Comparison of ENCODE assay signal across 28 cellular contexts in the genomic region with DNA sequence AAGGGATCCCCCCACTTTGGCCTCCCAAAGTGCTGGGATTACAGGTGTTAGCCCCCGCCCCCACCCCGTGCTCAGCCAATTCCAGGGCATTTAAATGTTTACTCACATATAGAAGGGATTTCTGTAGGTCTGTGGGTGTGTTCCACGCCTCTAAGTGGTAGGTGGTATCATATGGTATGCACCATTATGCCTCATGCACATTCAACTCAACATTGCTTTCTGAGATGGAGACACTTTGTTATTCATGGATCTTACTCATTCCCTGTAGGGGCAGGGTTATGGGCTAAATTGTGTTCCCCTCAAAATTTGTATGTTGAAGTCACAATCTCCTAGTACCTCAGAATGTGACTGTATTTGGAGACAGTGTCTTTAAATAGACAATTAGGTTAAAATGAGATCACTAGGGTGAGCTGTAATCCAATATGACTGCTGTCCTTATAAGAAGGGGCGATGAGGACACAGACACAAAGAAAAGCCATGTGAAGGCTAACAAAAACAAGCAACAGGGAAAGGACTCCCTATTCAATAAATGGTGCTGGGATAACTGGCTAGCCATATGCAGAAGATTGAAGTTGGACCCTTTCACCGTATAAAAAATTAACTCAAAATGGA.
"Had no signal": no experiment of that assay in that cellular context is flagged by ENCODE, and none has a peak within 500 bp of the region (broad histone marks: within the 10 kb centered on the region; RNA-seq: fewer than 3 reads in every experiment).

No MANE protein-coding gene starts in this region.

- H3K27me3 Mint-ChIP-seq: activated CD4-positive, alpha-beta memory T cell treated with anti-CD3 and anti-CD28 coated beads for 36 hours had no signal

- H3K4me3 ChIP-seq: adrenal gland, body of pancreas, breast epithelium, K562, SJSA1 had no signal

- H3K4me3 Mint-ChIP-seq: activated CD4-positive, alpha-beta memory T cell treated with anti-CD3 and anti-CD28 coated beads for 36 hours; activated naive CD4-positive, alpha-beta T cell treated with anti-CD3 and anti-CD28 coated beads for 36 hours; T-helper 1 cell treated with Interleukin-12 subunit alpha and Interleukin-12 subunit beta and Interleukin-4 antibody, amounts not matched to agents 30 μg/mL and 1 μg/mL, for 36 hours; T-helper 2 cell treated with Interferon-gamma antibody and Interleukin-4, amounts not matched to agents 5 μg/mL and 100 μg/mL, for 36 hours had no signal

- H3K9me3 ChIP-seq: adrenal gland, body of pancreas, SJSA1, SK-N-SH had no signal

- H3K4me2 ChIP-seq: SK-N-SH had no signal

- H3K27ac Mint-ChIP-seq: activated CD4-positive, alpha-beta memory T cell treated with anti-CD3 and anti-CD28 coated beads for 36 hours; activated naive CD4-positive, alpha-beta T cell treated with anti-CD3 and anti-CD28 coated beads for 36 hours; activated naive CD4-positive, alpha-beta T cell treated with anti-CD3 and anti-CD28 coated beads, Interleukin-2, amount 50 U/mL, for 72 hours; T-helper 1 cell treated with Interleukin-12 subunit alpha and Interleukin-12 subunit beta and Interleukin-4 antibody, amounts not matched to agents 30 μg/mL and 1 μg/mL, for 36 hours; T-helper 2 cell treated with Interferon-gamma antibody and Interleukin-4, amounts not matched to agents 5 μg/mL and 100 μg/mL, for 36 hours had no signal

- DNase-seq: activated CD4-positive, alpha-beta memory T cell treated with anti-CD3 and anti-CD28 coated beads for 36 hours; activated CD4-positive, alpha-beta T cell treated with anti-CD3 and anti-CD28 coated beads, Interleukin-2, amount 50 U/mL, for 1 hour; activated CD8-positive, alpha-beta memory T cell treated with anti-CD3 and anti-CD28 coated beads, Interleukin-2, amount 50 U/mL, for 4 hours; activated gamma-delta T cell treated with Interleukin-2 at 50 U/mL for 16 hours; activated naive CD4-positive, alpha-beta T cell treated with anti-CD3 and anti-CD28 coated beads for 36 hours; activated T-cell treated with anti-CD3 and anti-CD28 coated beads for 4 hours; activated T-cell treated with anti-CD3 and anti-CD28 coated beads, Interleukin-2, amount 50 U/mL, for 48 hours; adrenal gland; body of pancreas; caudate nucleus; cerebellar nuclear complex; NCI-H1105; NCI-H1417 treated with DMSO at 0.1 percent for 48 hours; NCI-H187 treated with DMSO at 0.1 percent for 48 hours; NCI-H2081; NCI-H2171; NCI-H2227 treated with DMSO at 0.1 percent for 48 hours; NCI-H446; NCI-H510A treated with DMSO at 0.1 percent for 48 hours; NCI-H526 treated with DMSO at 0.1 percent for 48 hours; SHP77 treated with DMSO at 0.1 percent for 48 hours; SK-N-SH had no signal

- H3K4me1 ChIP-seq: body of pancreas, breast epithelium, SJSA1 had no signal

- H3K36me3 ChIP-seq: adrenal gland, breast epithelium, SJSA1 had no signal

- H3K9ac ChIP-seq: SK-N-SH had no signal

- H3K27ac ChIP-seq: adrenal gland, body of pancreas, breast epithelium, SJSA1 had no signal

- H3K27me3 ChIP-seq: adrenal gland, body of pancreas, breast epithelium, SJSA1 had no signal
